ENCODE assay signal across 8 cellular contexts in the genomic region with DNA sequence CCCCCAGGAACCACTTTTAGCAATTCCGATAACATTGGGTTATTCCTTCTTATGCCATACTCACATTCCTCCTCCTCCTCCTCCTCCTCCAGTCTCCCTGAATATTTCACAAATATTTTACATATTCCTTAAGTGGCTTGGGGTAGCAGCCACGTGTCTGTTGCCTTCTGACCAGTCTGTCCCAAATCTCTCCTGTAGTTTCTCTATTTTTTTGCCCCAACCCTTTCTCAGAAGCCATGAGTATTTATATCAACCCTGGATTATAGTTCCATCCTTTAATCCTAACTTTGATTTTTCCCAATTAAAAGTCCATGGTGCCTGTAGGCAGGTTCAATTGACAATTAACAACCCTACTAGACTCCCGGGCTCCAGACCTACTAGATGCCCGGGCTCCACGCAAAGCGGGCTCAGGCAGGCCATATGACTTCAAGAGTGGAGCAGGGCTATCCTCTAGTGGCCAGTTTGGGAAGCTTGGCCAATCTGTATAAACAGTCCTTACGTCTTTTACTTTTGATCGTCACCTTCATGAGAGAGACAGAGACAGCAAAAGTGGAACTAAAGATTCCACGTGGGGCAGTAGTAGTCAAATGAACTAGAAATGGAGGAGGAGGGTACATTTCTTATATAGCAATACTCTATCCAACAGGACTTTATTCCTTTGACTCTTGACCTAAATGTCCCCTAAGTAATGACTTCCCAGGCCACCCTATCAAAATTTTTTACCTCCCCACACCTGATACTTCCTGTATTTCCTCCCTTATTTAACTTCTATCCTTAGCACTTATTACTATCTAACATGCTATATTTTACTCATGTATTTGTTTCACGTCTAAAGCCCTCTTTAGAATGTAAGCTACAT.
A peak's percentile ranks its signal among the peaks of the same experiment; 100 is the strongest.
DNase-seq lines count a peak whose midpoint lies in the region; ATAC-seq and TF ChIP-seq lines count a peak whose summit lies in the region.

No MANE protein-coding gene starts in this region.

- peak overlapping the region; percentile 9 for H2AFZ ChIP-seq in neuron (ENCODE audit: low read depth, low read length)

- H3K27ac ChIP-seq in VCaP, result peak overlapping the region; percentile 18; the same call in 1 of the 2 replicates

- H3K4me1 ChIP-seq in neuron (ENCODE audit: insufficient read depth, low read length), result no peaks in the 10 kb centered on the region

- ATAC-seq in GM21576 (IDR thresholded peaks at IDR 0.05; ENCODE audit: unreplicated experiment) (peak; percentile 55), GM19452 (IDR thresholded peaks at IDR 0.05; ENCODE audit: unreplicated experiment) (no peak), HG02678 (IDR thresholded peaks at IDR 0.05; ENCODE audit: unreplicated experiment) (no peak)

- H3K9me3 ChIP-seq in neuron (ENCODE audit: low read length), result no peaks in the 10 kb centered on the region

- H3K4me3 ChIP-seq in foreskin fibroblast (ENCODE audit: low read depth in 1 of 2, low read length in 2 of 2) (peak overlapping the region in 1 of 2 donors; percentile 30), neuron (ENCODE audit: low read length) (no peak overlapping the region)

- no peaks in the 10 kb centered on the region for H3K36me3 ChIP-seq in neuron (ENCODE audit: insufficient read depth, low read length)

- TF ChIP-seq CTCF in VCaP (conservative IDR thresholded peaks at IDR 0.05), result peak; percentile 98
- TF ChIP-seq CTCF in foreskin fibroblast (IDR thresholded peaks at IDR 0.05; ENCODE audit: low read depth, low read length), result peak; percentile 97

- H3K27me3 ChIP-seq in neuron (ENCODE audit: insufficient read depth, low read length), result no peaks in the 10 kb centered on the region

- DNase-seq in DMS 273 (lab: John Stamatoyannopoulos, UW; ENCODE audit: unreplicated experiment) (peak; percentile 87), NCI-H2107 (lab: John Stamatoyannopoulos, UW) (peak; percentile 10), foreskin fibroblast (peak; percentile 34 to 77)

Comparison
In these comparisons a context has a peak if more than half of its experiments do, and no peak if none do; other contexts are left out.
1. DNase-seq: peak in every context shown above with its lines; median percentile 87 in DMS 273; 56 in foreskin fibroblast; 10 in NCI-H2107.